Comparison of ENCODE assay signal across 8 cellular contexts in genomic region chr20:50165687-50166554, GRCh38. TPM values are rescaled to one million over a fixed set of nuclear protein-coding genes. Genes with fewer than 3 reads are reported as not detected.
DNase-seq lines count a peak whose midpoint lies in the region; ATAC-seq and TF ChIP-seq lines count a peak whose summit lies in the region.

No MANE protein-coding gene starts in this region.

- TF ChIP-seq POLR2A in lower leg skin (IDR thresholded peaks at IDR 0.05) = no peak

- H3K4me3 ChIP-seq in lower leg skin (ENCODE audit: low read depth, poor library complexity, severe bottlenecking) = no peak overlapping the region

- peak in 1 of 3 donors; percentile 56 for TF ChIP-seq CTCF in lower leg skin (IDR thresholded peaks at IDR 0.05)

- WGBS in lower leg skin, 2 donors = 4 to 5% methylated on average over 20 of the region's 20 CpGs

- peak; percentile 96 to 97 for DNase-seq in AML-193 (lab: John Stamatoyannopoulos, UW)
- DNase-seq in GM19238 (ENCODE audit: insufficient read length, low spot score) = peak; percentile 82
- peak; percentile 96 for DNase-seq in NCI-H748 (lab: John Stamatoyannopoulos, UW; ENCODE audit: unreplicated experiment)
- DNase-seq in activated CD4-positive, alpha-beta T cell treated with anti-CD3 and anti-CD28 coated beads, Interleukin-2, amount 50 U/mL, for 48 hours = peak; percentile 88 to 91
- peak; percentile 78 for DNase-seq in ecto neural progenitor cell (ENCODE audit: low spot score)
- peak; percentile 99 for DNase-seq in lower leg skin (ENCODE audit: low spot score in 2 of 2)
- peak; percentile 75 to 93 for DNase-seq in stimulated activated CD4-positive, alpha-beta T cell treated with anti-CD3 and anti-CD28 coated beads, Interleukin-4, amount 100 ng/mL, for 4 hours

- peak; percentile 91 for ATAC-seq in HG03520 (IDR thresholded peaks at IDR 0.05; ENCODE audit: unreplicated experiment)

- intact Hi-C loops in lower leg skin (cut with DNase I; ENCODE audit: low total_unique reads) = no loop called here

RNA-seq across cellular contexts. Expression of gene PEDS1, which starts 12.4 kb away (rescaled TPM):
- total RNA-seq in lower leg skin = 10 to 100 TPM; 47.3 to 69.3 (median 59.6) TPM

RNA-seq across cellular contexts. Expression of gene CEBPB, which starts 24.7 kb away (rescaled TPM):
- total RNA-seq in lower leg skin = 100 to 1,000 TPM; 154 to 221 (median 195) TPM

RNA-seq across cellular contexts. Expression of gene UBE2V1, which starts 53.0 kb away (rescaled TPM):
- total RNA-seq in lower leg skin = 100 to 1,000 TPM in 1 of 4 donors, 10 to 100 TPM in 3; 50.8 to 105 (median 75.6) TPM
